12 cellular contexts compared by ENCODE assay signal in the genomic region with DNA sequence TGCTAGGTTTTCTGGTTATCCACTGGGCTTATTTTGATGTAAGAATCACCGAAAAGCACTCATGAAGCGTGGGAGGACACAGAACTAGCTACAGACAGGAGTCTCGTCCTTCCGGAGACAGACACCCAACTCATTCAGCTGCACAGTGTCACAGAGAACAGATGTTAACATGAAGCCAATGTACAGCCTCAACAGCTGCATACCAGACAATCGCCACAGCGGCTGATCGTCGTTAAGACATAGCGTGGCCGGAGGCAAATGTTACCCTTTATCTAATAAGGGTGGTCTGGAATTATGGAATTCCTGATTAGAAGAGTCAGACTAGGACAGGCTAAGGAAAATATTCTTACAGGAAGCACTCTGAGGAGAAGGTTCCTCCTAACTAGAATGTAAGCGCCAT. TPM values are rescaled to one million over a fixed set of nuclear protein-coding genes. Genes with fewer than 3 reads are reported as not detected.
DNase-seq lines count a peak whose midpoint lies in the region; FAIRE-seq and TF ChIP-seq lines count a peak whose summit lies in the region.
"Had no signal": no experiment of that assay in that cellular context is flagged by ENCODE, and none has a peak within 500 bp of the region (broad histone marks: within the 10 kb centered on the region; RNA-seq: fewer than 3 reads in every experiment).

No MANE protein-coding gene starts in this region.

- H3K4me3 ChIP-seq in AG10803 (ENCODE audit: low read length): peak overlapping the region; percentile 74
- H3K4me3 ChIP-seq in HFF-Myc (replicated peaks; ENCODE audit: low read depth, low read length): peak overlapping the region; percentile 54
- H3K4me3 ChIP-seq in choroid plexus epithelial cell (ENCODE audit: low read depth, low read length): peak overlapping the region; percentile 71
- H3K4me3 ChIP-seq: K562 had no signal

- DNase-seq in AG10803 (ENCODE audit: low read depth) (peak; percentile 15), HFF-Myc (ENCODE audit: extremely low read depth, low read depth) (no peak), choroid plexus epithelial cell (ENCODE audit: low read depth) (no peak), neural crest cell (ENCODE audit: low read depth, low spot score) (no peak), GM12892 (ENCODE audit: insufficient read length) (no peak), NCI-H1930 (lab: John Stamatoyannopoulos, UW) (no peak), GM13976 (ENCODE audit: low spot score) (no peak), NCI-H1092 (lab: John Stamatoyannopoulos, UW) (no peak)
- DNase-seq: NCI-H345; stimulated activated CD4-positive, alpha-beta T cell treated with anti-CD3 and anti-CD28 coated beads, Interleukin-4, amount 100 ng/mL, for 4 hours; SW 1271 had no signal

- no peak for TF ChIP-seq POLR2A in GM12892 (IDR thresholded peaks at IDR 0.05; ENCODE audit: low read depth, low read length)

- H3K4me3 Mint-ChIP-seq in neural crest cell: peak overlapping the region; percentile 89

- no peaks in the 10 kb centered on the region for H3K27me3 Mint-ChIP-seq in neural crest cell (ENCODE audit: low read depth)

- peaks cover 4% of the 10 kb centered on the region for H3K9me3 Mint-ChIP-seq in neural crest cell

- H3K27ac Mint-ChIP-seq in neural crest cell (ENCODE audit: unreplicated experiment): peak overlapping the region; percentile 40

- H3K36me3 Mint-ChIP-seq in neural crest cell (ENCODE audit: low read depth): no peaks in the 10 kb centered on the region

- TF ChIP-seq CTCF in AG10803 (conservative IDR thresholded peaks at IDR 0.05; ENCODE audit: low read length): no peak
- TF ChIP-seq CTCF in HFF-Myc (IDR thresholded peaks at IDR 0.05; ENCODE audit: low read depth, low read length, missing control alignments): no peak
- TF ChIP-seq CTCF in choroid plexus epithelial cell (conservative IDR thresholded peaks at IDR 0.05; ENCODE audit: low read depth, low read length): no peak
- no peak for TF ChIP-seq CTCF in neural crest cell (conservative IDR thresholded peaks at IDR 0.05)
- TF ChIP-seq CTCF in GM13976 (IDR thresholded peaks at IDR 0.05; ENCODE audit: borderline replicate concordance, control extremely low read depth, extremely low read depth, insufficient read depth, missing control alignments): no peak

- FAIRE-seq in GM12892 (lab: Jason Lieb, UNC): no peak
- FAIRE-seq: K562 had no signal

- in situ Hi-C loops in GM13976 (cut with MboI; ENCODE audit: low sequenced_read_pairs, unreplicated experiment): no loop called here

- peaks cover 9% of the 10 kb centered on the region for H3K4me1 Mint-ChIP-seq in neural crest cell

RNA-seq across cellular contexts. Expression of a gene that starts 1.2 kb away (rescaled TPM):
- total RNA-seq in neural crest cell: 32.2 and 35.4 TPM in 2 replicates
- not detected for polyA plus RNA-seq in GM12892 (2012; ENCODE audit: missing spikeins)
